Comparison of ENCODE assay signal across 24 cellular contexts in genomic region chr9:94157408-94157801, GRCh38.
DNase-seq lines count a peak whose midpoint lies in the region; ATAC-seq and TF ChIP-seq lines count a peak whose summit lies in the region.
"Had no signal": no experiment of that assay in that cellular context is flagged by ENCODE, and none has a peak within 500 bp of the region (broad histone marks: within the 10 kb centered on the region; RNA-seq: fewer than 3 reads in every experiment).

No MANE protein-coding gene starts in this region.

- no peaks in the 10 kb centered on the region for H3K9me3 ChIP-seq in right atrium auricular region
- no peaks in the 10 kb centered on the region for H3K9me3 ChIP-seq in upper lobe of left lung
- H3K9me3 ChIP-seq in MG63 = no peaks in the 10 kb centered on the region
- H3K9me3 ChIP-seq: left lung, psoas muscle, vagina had no signal

- intact Hi-C loops in left ventricle myocardium superior (cut with micrococcal nuclease) = no loop called here

- H3K27me3 Mint-ChIP-seq in brain = peaks cover 15% of the 10 kb centered on the region
- no peaks in the 10 kb centered on the region for H3K27me3 Mint-ChIP-seq in osteocyte (ENCODE audit: unreplicated experiment)
- H3K27me3 Mint-ChIP-seq: activated CD8-positive, alpha-beta T cell treated with anti-CD3 and anti-CD28 coated beads for 36 hours; naive thymus-derived CD8-positive, alpha-beta T cell had no signal

- H3K4me1 Mint-ChIP-seq in brain = peaks cover 26% of the 10 kb centered on the region
- peaks cover 45% of the 10 kb centered on the region for H3K4me1 Mint-ChIP-seq in osteocyte (ENCODE audit: unreplicated experiment)

- WGBS in upper lobe of left lung, 2 donors = 67% methylated on average over 2 of the region's 2 CpGs

- H3K36me3 ChIP-seq in right atrium auricular region (no peaks in the 10 kb centered on the region), upper lobe of left lung (no peaks in the 10 kb centered on the region), MG63 (no peaks in the 10 kb centered on the region)
- H3K36me3 ChIP-seq: brain microvascular endothelial cell, left lung, vagina had no signal

- H3K36me3 Mint-ChIP-seq in brain (no peaks in the 10 kb centered on the region), osteocyte (ENCODE audit: unreplicated experiment) (peaks cover 5% of the 10 kb centered on the region)

- H3K27ac Mint-ChIP-seq in brain (peak overlapping the region in 3 of 5 experiments; percentile 69 to 83 (median 72)), osteocyte (ENCODE audit: unreplicated experiment) (peak overlapping the region; percentile 89)
- H3K27ac Mint-ChIP-seq: activated CD8-positive, alpha-beta T cell treated with anti-CD3 and anti-CD28 coated beads for 36 hours; activated naive CD4-positive, alpha-beta T cell treated with anti-CD3 and anti-CD28 coated beads, Interleukin-2, amount 50 U/mL, for 72 hours; GM23338; T-helper 1 cell treated with Interleukin-12 subunit alpha and Interleukin-12 subunit beta and Interleukin-4 antibody, amounts not matched to agents 30 μg/mL and 1 μg/mL, for 36 hours; WTC11 had no signal

- TF ChIP-seq EP300 in upper lobe of left lung (IDR thresholded peaks at IDR 0.05) = no peak

- no peak for TF ChIP-seq CTCF in right atrium auricular region (IDR thresholded peaks at IDR 0.05)
- no peak for TF ChIP-seq CTCF in brain (conservative IDR thresholded peaks at IDR 0.05)
- no peak for TF ChIP-seq CTCF in osteocyte (IDR thresholded peaks at IDR 0.05)
- TF ChIP-seq CTCF in upper lobe of left lung (IDR thresholded peaks at IDR 0.05) = no peak

- TF ChIP-seq POLR2A in upper lobe of left lung (IDR thresholded peaks at IDR 0.05) = no peak

- H3K9me3 Mint-ChIP-seq in brain (peaks cover 0 to 11% (median 8%) of the 10 kb centered on the region in 5 experiments), osteocyte (ENCODE audit: unreplicated experiment) (no peaks in the 10 kb centered on the region)
- H3K9me3 Mint-ChIP-seq: activated naive CD4-positive, alpha-beta T cell treated with anti-CD3 and anti-CD28 coated beads, Interleukin-2, amount 50 U/mL, for 72 hours had no signal

- H3K4me1 ChIP-seq in right atrium auricular region (peaks cover 0 to 26% of the 10 kb centered on the region in 2 donors), upper lobe of left lung (peaks cover 9 to 26% (median 16%) of the 10 kb centered on the region in 4 donors)

- H3K27ac ChIP-seq in right atrium auricular region (peak overlapping the region; percentile 56 to 58), upper lobe of left lung (peak overlapping the region in 3 of 4 donors; percentile 41 to 65 (median 49))
- H3K27ac ChIP-seq: epithelial cell of prostate, vagina had no signal

- no peak for ATAC-seq in left ventricle myocardium superior
- no peak for ATAC-seq in upper lobe of left lung (ENCODE audit: low FRiP score in 2 of 2)
- no peak for ATAC-seq in HG03342 (IDR thresholded peaks at IDR 0.05; ENCODE audit: unreplicated experiment)
- ATAC-seq: activated CD8-positive, alpha-beta T cell treated with anti-CD3 and anti-CD28 coated beads for 36 hours; activated naive CD4-positive, alpha-beta T cell treated with anti-CD3 and anti-CD28 coated beads, Interleukin-2, amount 50 U/mL, for 72 hours; GM23338; naive thymus-derived CD8-positive, alpha-beta T cell; WTC11 had no signal

- H3K27me3 ChIP-seq in right atrium auricular region (no peaks in the 10 kb centered on the region), upper lobe of left lung (no peaks in the 10 kb centered on the region), MG63 (no peaks in the 10 kb centered on the region)
- H3K27me3 ChIP-seq: brain microvascular endothelial cell, left lung, vagina had no signal

- DNase-seq in right atrium auricular region (ENCODE audit: low spot score) = no peak
- DNase-seq in left ventricle myocardium superior = no peak
- DNase-seq in osteocyte (ENCODE audit: extremely low spot score, unreplicated experiment) = no peak
- no peak for DNase-seq in upper lobe of left lung
- no peak for DNase-seq in MG63
- DNase-seq in cerebellum (ENCODE audit: low spot score) = no peak
- DNase-seq: activated CD8-positive, alpha-beta T cell treated with anti-CD3 and anti-CD28 coated beads for 36 hours; activated T-cell treated with anti-CD3 and anti-CD28 coated beads, Interleukin-2, amount 50 U/mL, for 48 hours; MM.1S; NCI-H1694 treated with DMSO at 0.1 percent for 48 hours; stimulated activated CD4-positive, alpha-beta T cell treated with anti-CD3 and anti-CD28 coated beads, Interleukin-15, amount 100 ng/mL, for 24 hours; stimulated activated naive CD4-positive, alpha-beta T cell treated with Interleukin-2 at 50 U/mL for 16 hours had no signal

- H3K4me3 ChIP-seq in right atrium auricular region = no peak overlapping the region
- H3K4me3 ChIP-seq in upper lobe of left lung = no peak overlapping the region
- H3K4me3 ChIP-seq in MG63 = no peak overlapping the region
- H3K4me3 ChIP-seq: GM23338, left lung, vagina had no signal

- H3K4me3 Mint-ChIP-seq in brain (peak overlapping the region in 1 of 5 experiments; percentile 25), osteocyte (ENCODE audit: unreplicated experiment) (no peak overlapping the region)
- H3K4me3 Mint-ChIP-seq: activated CD8-positive, alpha-beta T cell treated with anti-CD3 and anti-CD28 coated beads for 36 hours; GM23338; T-helper 1 cell treated with Interleukin-12 subunit alpha and Interleukin-12 subunit beta and Interleukin-4 antibody, amounts not matched to agents 30 μg/mL and 1 μg/mL, for 36 hours; WTC11 had no signal
